In the genomic region with DNA sequence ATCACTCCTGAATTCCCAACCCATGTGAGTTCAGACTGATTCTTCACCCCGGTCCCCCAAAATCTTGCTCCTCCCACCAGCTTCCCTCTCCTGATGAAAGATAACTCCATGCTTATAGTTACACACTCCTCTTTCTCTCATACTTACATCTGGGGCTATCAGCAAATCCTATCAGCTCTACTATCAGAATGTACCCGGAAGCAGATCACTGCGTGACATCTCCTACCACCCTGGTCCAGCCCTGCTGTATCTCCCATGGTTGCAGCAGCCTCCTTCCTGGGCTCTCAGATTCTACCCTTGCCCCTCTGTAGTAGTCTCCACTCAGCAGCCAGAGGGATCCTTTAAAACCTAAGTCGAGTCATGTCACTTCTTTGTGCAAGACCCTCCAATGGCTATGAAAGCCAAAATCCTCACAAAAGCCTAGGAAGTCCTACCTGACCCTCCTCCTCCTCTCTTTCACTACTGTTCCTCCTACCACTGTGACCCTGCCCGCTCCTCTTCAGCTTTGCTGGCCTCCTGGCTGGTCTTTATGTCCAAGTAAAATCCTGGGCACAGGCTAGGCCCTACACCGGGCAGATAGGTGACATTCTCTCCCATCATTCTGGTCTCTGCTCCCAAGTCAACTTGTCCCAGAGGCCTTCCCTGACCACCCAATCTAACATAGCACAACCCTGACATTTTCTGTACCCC, we compare ENCODE assay signal across 9 cellular contexts. TPM values are rescaled to one million over a fixed set of nuclear protein-coding genes. Genes with fewer than 3 reads are reported as not detected.
DNase-seq lines count a peak whose midpoint lies in the region; ATAC-seq and TF ChIP-seq lines count a peak whose summit lies in the region.
"Had no signal": no experiment of that assay in that cellular context is flagged by ENCODE, and none has a peak within 500 bp of the region (broad histone marks: within the 10 kb centered on the region; RNA-seq: fewer than 3 reads in every experiment).

No MANE protein-coding gene starts in this region.

- H3K27ac ChIP-seq in heart right ventricle (peak overlapping the region in 9 of 10 donors; percentile 88 to 97 (median 92)), coronary artery (peak overlapping the region; percentile 94 to 96), upper lobe of right lung (peak overlapping the region; percentile 89), GM23338 (ENCODE audit: low read depth) (no peak overlapping the region)

- DNase-seq in heart right ventricle: no peak
- DNase-seq in left cardiac atrium: no peak
- no peak for DNase-seq in coronary artery (ENCODE audit: low spot score)
- DNase-seq in nephron progenitor cell: no peak
- DNase-seq in upper lobe of right lung: no peak
- no peak for DNase-seq in GM23338 (ENCODE audit: low spot score)
- DNase-seq: AML-193 had no signal

- no peak overlapping the region for H3K4me2 ChIP-seq in GM23338

- peaks cover 5% of the 10 kb centered on the region for H3K36me3 Mint-ChIP-seq in nephron progenitor cell (ENCODE audit: low read depth)
- H3K36me3 Mint-ChIP-seq in GM23338 (ENCODE audit: low read depth): no peaks in the 10 kb centered on the region; the same call in 2 of the 3 replicates

- H3K9me3 Mint-ChIP-seq in nephron progenitor cell (peaks cover 23% of the 10 kb centered on the region), GM23338 (peaks cover 3% of the 10 kb centered on the region)

- H3K4me3 ChIP-seq in heart right ventricle: no peak overlapping the region
- no peak overlapping the region for H3K4me3 ChIP-seq in coronary artery
- H3K4me3 ChIP-seq in upper lobe of right lung: no peak overlapping the region
- H3K4me3 ChIP-seq in GM23338: no peak overlapping the region

- H3K27me3 ChIP-seq in heart right ventricle: no peaks in the 10 kb centered on the region
- H3K27me3 ChIP-seq in upper lobe of right lung: no peaks in the 10 kb centered on the region
- peaks cover 17% of the 10 kb centered on the region for H3K27me3 ChIP-seq in GM23338 (ENCODE audit: insufficient read depth)

- H3K27me3 Mint-ChIP-seq in nephron progenitor cell (ENCODE audit: low read depth, poor library complexity) (peaks cover 4% of the 10 kb centered on the region), GM23338 (ENCODE audit: insufficient read depth, low read depth, poor library complexity) (peaks cover 17% of the 10 kb centered on the region)

- H3K4me1 ChIP-seq in heart right ventricle: peaks cover 11 to 47% (median 37%) of the 10 kb centered on the region in 9 donors
- peaks cover 36% of the 10 kb centered on the region for H3K4me1 ChIP-seq in upper lobe of right lung
- H3K4me1 ChIP-seq in GM23338 (ENCODE audit: insufficient read depth): peaks cover 29% of the 10 kb centered on the region

- 0 out of 2 replicates have a peak, but pooled peaks cover 3% of the 10 kb centered on the region for H3F3A ChIP-seq in GM23338 (replicated peaks; ENCODE audit: low read depth)

- ATAC-seq in heart right ventricle (no peak), left cardiac atrium (no peak), upper lobe of right lung (no peak), HG03025 (IDR thresholded peaks at IDR 0.05; ENCODE audit: low FRiP score, unreplicated experiment) (no peak), GM23338 (no peak), GM19463 (IDR thresholded peaks at IDR 0.05; ENCODE audit: unreplicated experiment) (no peak)

- H2AFZ ChIP-seq in GM23338: no peak overlapping the region

- H3K27ac Mint-ChIP-seq in nephron progenitor cell (peak overlapping the region; percentile 99), GM23338 (no peak overlapping the region)

- no peak for TF ChIP-seq CTCF in heart right ventricle (IDR thresholded peaks at IDR 0.05)
- TF ChIP-seq CTCF in coronary artery (IDR thresholded peaks at IDR 0.05): no peak
- no peak for TF ChIP-seq CTCF in nephron progenitor cell (IDR thresholded peaks at IDR 0.05)
- no peak for TF ChIP-seq CTCF in upper lobe of right lung (IDR thresholded peaks at IDR 0.05)
- no peak for TF ChIP-seq CTCF in GM23338 (conservative IDR thresholded peaks at IDR 0.05; ENCODE audit: low read depth in 2 of 2)

- peak overlapping the region; percentile 28 for H3K4me3 Mint-ChIP-seq in nephron progenitor cell
- H3K4me3 Mint-ChIP-seq in GM23338: no peak overlapping the region

- no peaks in the 10 kb centered on the region for H3K79me2 ChIP-seq in GM23338 (replicated peaks; ENCODE audit: insufficient read depth)

- H3K4me1 Mint-ChIP-seq in nephron progenitor cell (peaks cover 57% of the 10 kb centered on the region), GM23338 (peaks cover 32% of the 10 kb centered on the region)

- intact Hi-C loops in heart right ventricle (cut with DNase I): loop anchor here in 1 of 10 donors (2.0 to 5.0 kb wide), 2 partner anchors 15 to 39 kb away; no protein-coding TSS in a partner anchor
- intact Hi-C loops in left cardiac atrium (cut with DNase I): no loop called here
- intact Hi-C loops in upper lobe of right lung (cut with DNase I): no loop called here

- H3K9me3 ChIP-seq in heart right ventricle (no peaks in the 10 kb centered on the region), upper lobe of right lung (no peaks in the 10 kb centered on the region)

- no peaks in the 10 kb centered on the region for H3K9me2 ChIP-seq in GM23338 (ENCODE audit: insufficient read depth)

- WGBS in heart right ventricle, 2 donors: 88% methylated on average over 6 of the region's 6 CpGs

- H3K36me3 ChIP-seq in heart right ventricle (no peaks in the 10 kb centered on the region), upper lobe of right lung (no peaks in the 10 kb centered on the region), GM23338 (ENCODE audit: insufficient read depth) (no peaks in the 10 kb centered on the region)

- no peaks in the 10 kb centered on the region for H4K20me1 ChIP-seq in GM23338 (replicated peaks; ENCODE audit: insufficient read depth)

TF ChIP-seq in GM23338, 12 proteins besides CTCF, POLR2A, EP300 and RAD21 (continues in another document):
- no peak for TF ChIP-seq ZNF331 (CRISPR knock-in tag; IDR thresholded peaks at IDR 0.05; ENCODE audit: low read depth)
- TF ChIP-seq ZNF114 (CRISPR knock-in tag; IDR thresholded peaks at IDR 0.05): no peak
- TF ChIP-seq, protein P1, sequence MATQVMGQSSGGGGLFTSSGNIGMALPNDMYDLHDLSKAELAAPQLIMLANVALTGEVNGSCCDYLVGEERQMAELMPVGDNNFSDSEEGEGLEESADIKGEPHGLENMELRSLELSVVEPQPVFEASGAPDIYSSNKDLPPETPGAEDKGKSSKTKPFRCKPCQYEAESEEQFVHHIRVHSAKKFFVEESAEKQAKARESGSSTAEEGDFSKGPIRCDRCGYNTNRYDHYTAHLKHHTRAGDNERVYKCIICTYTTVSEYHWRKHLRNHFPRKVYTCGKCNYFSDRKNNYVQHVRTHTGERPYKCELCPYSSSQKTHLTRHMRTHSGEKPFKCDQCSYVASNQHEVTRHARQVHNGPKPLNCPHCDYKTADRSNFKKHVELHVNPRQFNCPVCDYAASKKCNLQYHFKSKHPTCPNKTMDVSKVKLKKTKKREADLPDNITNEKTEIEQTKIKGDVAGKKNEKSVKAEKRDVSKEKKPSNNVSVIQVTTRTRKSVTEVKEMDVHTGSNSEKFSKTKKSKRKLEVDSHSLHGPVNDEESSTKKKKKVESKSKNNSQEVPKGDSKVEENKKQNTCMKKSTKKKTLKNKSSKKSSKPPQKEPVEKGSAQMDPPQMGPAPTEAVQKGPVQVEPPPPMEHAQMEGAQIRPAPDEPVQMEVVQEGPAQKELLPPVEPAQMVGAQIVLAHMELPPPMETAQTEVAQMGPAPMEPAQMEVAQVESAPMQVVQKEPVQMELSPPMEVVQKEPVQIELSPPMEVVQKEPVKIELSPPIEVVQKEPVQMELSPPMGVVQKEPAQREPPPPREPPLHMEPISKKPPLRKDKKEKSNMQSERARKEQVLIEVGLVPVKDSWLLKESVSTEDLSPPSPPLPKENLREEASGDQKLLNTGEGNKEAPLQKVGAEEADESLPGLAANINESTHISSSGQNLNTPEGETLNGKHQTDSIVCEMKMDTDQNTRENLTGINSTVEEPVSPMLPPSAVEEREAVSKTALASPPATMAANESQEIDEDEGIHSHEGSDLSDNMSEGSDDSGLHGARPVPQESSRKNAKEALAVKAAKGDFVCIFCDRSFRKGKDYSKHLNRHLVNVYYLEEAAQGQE (IDR thresholded peaks at IDR 0.05; ENCODE audit: unreplicated experiment): no peak

RNA-seq across cellular contexts. Expression of a gene that starts 16.2 kb away (rescaled TPM):
- 1,000 to 10,000 TPM in 2 of 10 donors, 100 to 1,000 TPM in 8; 277 to 1,691 (median 608) TPM for total RNA-seq in heart right ventricle
- 100 to 1,000 TPM; 404 to 586 TPM for polyA plus RNA-seq in heart right ventricle
- 100 to 1,000 TPM; 160 to 242 TPM for total RNA-seq in left cardiac atrium
- not detected for total RNA-seq in upper lobe of right lung
- total RNA-seq in GM23338 (2014; rRNA removed; shearing (Covaris generic)): not detected in 2 replicates
- 0.03 TPM in 1 of 2 replicates, not detected in the other for polyA plus RNA-seq in GM23338 (2016; fragmentation: Nextera tagmentation; extraction: Ambion mirVana)

RNA-seq across cellular contexts. Expression of a gene that starts 22.8 kb away (rescaled TPM):
- total RNA-seq in heart right ventricle (10 to 100 TPM in 9 of 10 donors, 1 to 10 TPM in 1; 7.4 to 46.3 (median 17.7) TPM), left cardiac atrium (10 to 100 TPM; 20.5 to 41.6 TPM), upper lobe of right lung (89.3 TPM)
- polyA plus RNA-seq in heart right ventricle (10 to 100 TPM; 14.1 to 28.1 TPM), GM23338 (2016; fragmentation: Nextera tagmentation; extraction: Ambion mirVana) (4.7 and 4.9 TPM in 2 replicates)
- 8.3 and 10.0 TPM in 2 replicates for total RNA-seq in GM23338 (2014; rRNA removed; shearing (Covaris generic))

Comparison
In these comparisons a context has a peak if more than half of its experiments do, and no peak if none do; other contexts are left out.
1. RNA of a gene that starts 16.2 kb away (total RNA-seq): 277 to 1,691 TPM in heart right ventricle and 160 to 242 TPM in left cardiac atrium; not detected in upper lobe of right lung (single experiment) and not detected in GM23338; every median in the first group is over 100 times any median in the second.